In genomic region chr6:21309791-21310190, GRCh38 we compare ENCODE assay signal across 18 cellular contexts.
DNase-seq lines count a peak whose midpoint lies in the region; ATAC-seq and TF ChIP-seq lines count a peak whose summit lies in the region.
"Had no signal": no experiment of that assay in that cellular context is flagged by ENCODE, and none has a peak within 500 bp of the region (broad histone marks: within the 10 kb centered on the region; RNA-seq: fewer than 3 reads in every experiment).

No MANE protein-coding gene starts in this region.

- no peaks in the 10 kb centered on the region for H3K36me3 ChIP-seq in osteoblast (ENCODE audit: insufficient read depth, low read length)

- peak overlapping the region; percentile 70 for H3K4me2 ChIP-seq in osteoblast (ENCODE audit: insufficient read depth, low read length)
- H3K4me2 ChIP-seq: KMS-11 had no signal

- H3K27ac ChIP-seq in osteoblast (ENCODE audit: low read depth, low read length), result no peak overlapping the region
- H3K27ac ChIP-seq: foreskin keratinocyte, KMS-11 had no signal

- H3K27me3 ChIP-seq in osteoblast (ENCODE audit: insufficient read depth, low read length), result peaks cover 6% of the 10 kb centered on the region
- H3K27me3 ChIP-seq: foreskin keratinocyte had no signal

- H4K20me1 ChIP-seq in osteoblast (ENCODE audit: insufficient read depth, low read length), result no peaks in the 10 kb centered on the region

- H3K4me1 ChIP-seq in osteoblast (ENCODE audit: insufficient read depth, low read length), result no peaks in the 10 kb centered on the region
- H3K4me1 ChIP-seq: foreskin keratinocyte had no signal

- in situ Hi-C loops in GM13976 (cut with MboI; ENCODE audit: low sequenced_read_pairs, unreplicated experiment), result no loop called here

- H3K4me3 ChIP-seq in fibroblast of villous mesenchyme (ENCODE audit: low read depth, low read length) (peak overlapping the region; percentile 10), osteoblast (ENCODE audit: insufficient read depth, low read length) (peak overlapping the region; percentile 57)

- ATAC-seq in HG02798 (IDR thresholded peaks at IDR 0.05; ENCODE audit: poor library complexity, unreplicated experiment), result no peak
- ATAC-seq: foreskin keratinocyte; right cardiac atrium; stimulated activated naive CD8-positive, alpha-beta T cell treated with anti-CD3 and anti-CD28 coated beads, Interleukin-15, Interleukin-2, amounts not matched to agents 100 U/mL and 50 U/mL, for 24 hours had no signal

- TF ChIP-seq CTCF in fibroblast of villous mesenchyme (IDR thresholded peaks at IDR 0.05; ENCODE audit: insufficient read depth, low read depth, low read length) (no peak), osteoblast (IDR thresholded peaks at IDR 0.05; ENCODE audit: extremely low read depth, low read depth, low read length) (no peak), GM13976 (IDR thresholded peaks at IDR 0.05; ENCODE audit: borderline replicate concordance, control extremely low read depth, extremely low read depth, insufficient read depth, missing control alignments) (no peak)

- DNase-seq in Ammon's horn (ENCODE audit: low spot score), result peak; percentile 8
- peak; percentile 43 for DNase-seq in astrocyte of the hippocampus (ENCODE audit: low read depth, low spot score)
- DNase-seq in fibroblast of villous mesenchyme (ENCODE audit: low read depth), result no peak
- no peak for DNase-seq in osteoblast (ENCODE audit: insufficient read length, low spot score, missing footprints)
- no peak for DNase-seq in SKM-1 (lab: John Stamatoyannopoulos, UW; ENCODE audit: unreplicated experiment)
- no peak for DNase-seq in activated effector memory CD4-positive, alpha-beta T cell treated with anti-CD3 and anti-CD28 coated beads, Interleukin-2, amount 50 U/mL, for 16 hours
- DNase-seq in GM13976 (ENCODE audit: low spot score), result no peak
- DNase-seq: activated CD4-positive, CD25-positive, alpha-beta regulatory T cell; central memory CD4-positive, alpha-beta T cell; COR-L47; foreskin keratinocyte; NCI-H1092 treated with DMSO at 0.1 percent for 48 hours; NCI-H2107; NCI-H774; right cardiac atrium; stimulated activated naive CD8-positive, alpha-beta T cell treated with anti-CD3 and anti-CD28 coated beads, Interleukin-15, Interleukin-2, amounts not matched to agents 100 U/mL and 50 U/mL, for 24 hours had no signal

- no peaks in the 10 kb centered on the region for H3K79me2 ChIP-seq in osteoblast (ENCODE audit: insufficient read depth, low read length)

- H3K9me3 ChIP-seq in osteoblast (ENCODE audit: low read depth, low read length), result no peaks in the 10 kb centered on the region

- H2AFZ ChIP-seq in osteoblast (ENCODE audit: low read length), result peak overlapping the region; percentile 25

Comparison
In these comparisons a context has a peak if more than half of its experiments do, and no peak if none do; other contexts are left out.
1. DNase-seq: peak in Ammon's horn (single experiment) and astrocyte of the hippocampus (single experiment); none in fibroblast of villous mesenchyme (single experiment), osteoblast (single experiment), SKM-1 (single experiment), activated effector memory CD4-positive, alpha-beta T cell treated with anti-CD3 and anti-CD28 coated beads, Interleukin-2, amount 50 U/mL, for 16 hours (single experiment) and GM13976 (single experiment).